In genomic region chr3:52437326-52438103, GRCh38 we compare ENCODE assay signal across 17 cellular contexts. TPM values are rescaled to one million over a fixed set of nuclear protein-coding genes. Genes with fewer than 3 reads are reported as not detected.
DNase-seq lines count a peak whose midpoint lies in the region; ATAC-seq and TF ChIP-seq lines count a peak whose summit lies in the region.
"Had no signal": no experiment of that assay in that cellular context is flagged by ENCODE, and none has a peak within 500 bp of the region (broad histone marks: within the 10 kb centered on the region; RNA-seq: fewer than 3 reads in every experiment).

No MANE protein-coding gene starts in this region.

- H2BK120ac ChIP-seq in H9 (ENCODE audit: low read depth, low read length, poor library complexity, severe bottlenecking) = no peak overlapping the region

- H3K27me3 Mint-ChIP-seq in H9 (ENCODE audit: low read depth) = peaks cover under 1% of the 10 kb centered on the region; the same call in 1 of the 2 replicates
- H3K27me3 Mint-ChIP-seq: stimulated activated naive CD8-positive, alpha-beta T cell treated with anti-CD3 and anti-CD28 coated beads, Interleukin-15, Interleukin-2, amounts not matched to agents 100 ng/mL and 50 ng/mL, for 24 hours had no signal

- H3K9me3 ChIP-seq in PC-3 (ENCODE audit: low read length) (no peaks in the 10 kb centered on the region), gastroesophageal sphincter (no peaks in the 10 kb centered on the region), osteoblast (ENCODE audit: low read depth, low read length) (no peaks in the 10 kb centered on the region), H9 (ENCODE audit: control insufficient read depth, low read depth, low read length) (no peaks in the 10 kb centered on the region)
- H3K9me3 ChIP-seq: Caco-2, MG63 had no signal

- H3K27ac ChIP-seq in PC-3 (ENCODE audit: low read length) = no peak overlapping the region
- H3K27ac ChIP-seq in gastroesophageal sphincter = peak overlapping the region in 1 of 4 donors; percentile 32
- no peak overlapping the region for H3K27ac ChIP-seq in osteoblast (ENCODE audit: low read depth, low read length)
- H3K27ac ChIP-seq in H9 (ENCODE audit: insufficient read length, low read depth, low read length) = no peak overlapping the region

- no peak overlapping the region for H2BK20ac ChIP-seq in H9 (ENCODE audit: low read depth, low read length, poor library complexity, severe bottlenecking)

- no peak overlapping the region for H3K4ac ChIP-seq in H9 (ENCODE audit: low read depth, low read length)

- no peaks in the 10 kb centered on the region for H4K20me1 ChIP-seq in PC-3 (ENCODE audit: low read length)
- no peaks in the 10 kb centered on the region for H4K20me1 ChIP-seq in osteoblast (ENCODE audit: insufficient read depth, low read length)
- no peaks in the 10 kb centered on the region for H4K20me1 ChIP-seq in H9 (ENCODE audit: control insufficient read depth, insufficient read depth, insufficient read length)

- no peaks in the 10 kb centered on the region for H3K79me1 ChIP-seq in H9 (ENCODE audit: insufficient read depth, low read depth, low read length, poor library complexity, severe bottlenecking)

- no CpG with 5 or more reads among the region's 15 CpGs for WGBS in gastroesophageal sphincter (ENCODE audit: low coverage in 1 of 2), 2 donors
- WGBS in H9 (ENCODE audit: extremely low coverage, insufficient read length, low lambda C conversion rate) = no CpG with 5 or more reads among the region's 15 CpGs

- H3K4me1 ChIP-seq in PC-3 (ENCODE audit: insufficient read depth, low read length) = peaks cover 11% of the 10 kb centered on the region
- peaks cover 0 to 10% (median 0%) of the 10 kb centered on the region in 3 donors for H3K4me1 ChIP-seq in gastroesophageal sphincter
- no peaks in the 10 kb centered on the region for H3K4me1 ChIP-seq in osteoblast (ENCODE audit: insufficient read depth, low read length)
- H3K4me1 ChIP-seq in H9 (ENCODE audit: insufficient read depth, low read length) = no peaks in the 10 kb centered on the region
- H3K4me1 ChIP-seq: Caco-2 had no signal

- no TSS peak for BruUV-seq in PC-3 (replicated peaks; lab: Mats Ljungman, UMichigan)

- no peaks in the 10 kb centered on the region for H3K36me3 Mint-ChIP-seq in H9 (ENCODE audit: insufficient read depth in 1 of 3, low read depth in 3 of 3)
- H3K36me3 Mint-ChIP-seq: naive thymus-derived CD4-positive, alpha-beta T cell had no signal

- peaks cover 14 to 22% of the 10 kb centered on the region in 2 experiments for H3K4me1 Mint-ChIP-seq in H9

- H3K27me3 ChIP-seq in PC-3 (ENCODE audit: low read length) (no peaks in the 10 kb centered on the region), gastroesophageal sphincter (no peaks in the 10 kb centered on the region), osteoblast (ENCODE audit: insufficient read depth, low read length) (peaks cover 10% of the 10 kb centered on the region), H9 (ENCODE audit: insufficient read depth, low read length) (no peaks in the 10 kb centered on the region)
- H3K27me3 ChIP-seq: MG63 had no signal

- H3K27ac Mint-ChIP-seq in H9 = no peak overlapping the region
- H3K27ac Mint-ChIP-seq: naive thymus-derived CD4-positive, alpha-beta T cell; stimulated activated naive CD8-positive, alpha-beta T cell treated with anti-CD3 and anti-CD28 coated beads, Interleukin-15, Interleukin-2, amounts not matched to agents 100 ng/mL and 50 ng/mL, for 24 hours had no signal

- H3K9ac ChIP-seq in PC-3 (ENCODE audit: low read length) (no peak overlapping the region), H9 (ENCODE audit: extremely low read depth, insufficient read length, low read length) (no peak overlapping the region)

- no peak overlapping the region for H4K91ac ChIP-seq in H9 (ENCODE audit: insufficient read length, low read depth, low read length)

- no peak overlapping the region for H3K23ac ChIP-seq in H9 (ENCODE audit: insufficient read length, low read depth, low read length)

- no peak overlapping the region for H3K14ac ChIP-seq in H9 (ENCODE audit: insufficient read depth, low read length)

- H2BK12ac ChIP-seq in H9 (ENCODE audit: insufficient read length, low read depth, low read length) = no peak overlapping the region

- no peaks in the 10 kb centered on the region for H3F3A ChIP-seq in PC-3 (ENCODE audit: low read length, unreplicated experiment)

- 0 out of 2 replicates have a peak overlapping the region, but pooled peaks have one; percentile 5 for H3K4me2 ChIP-seq in PC-3 (ENCODE audit: low read length)
- no peak overlapping the region for H3K4me2 ChIP-seq in osteoblast (ENCODE audit: insufficient read depth, low read length)
- H3K4me2 ChIP-seq in H9 (ENCODE audit: insufficient read depth, insufficient read length, low read length) = no peak overlapping the region

- TF ChIP-seq CTCF in PC-3 (conservative IDR thresholded peaks at IDR 0.05; ENCODE audit: low read depth, low read length) = no peak
- no peak for TF ChIP-seq CTCF in gastroesophageal sphincter (IDR thresholded peaks at IDR 0.05)
- no peak for TF ChIP-seq CTCF in osteoblast (IDR thresholded peaks at IDR 0.05; ENCODE audit: extremely low read depth, low read depth, low read length)
- no peak for TF ChIP-seq CTCF in H9 (conservative IDR thresholded peaks at IDR 0.05)

- ATAC-seq in PC-3 = peak; percentile 70
- ATAC-seq in gastroesophageal sphincter = peak; percentile 19
- ATAC-seq: naive thymus-derived CD4-positive, alpha-beta T cell had no signal

- no peak overlapping the region for H2AK5ac ChIP-seq in H9 (ENCODE audit: insufficient read length, low read length)

- no peak overlapping the region for H3T11ph ChIP-seq in H9 (ENCODE audit: low read length)

- POLR2A ChIA-PET in PC-3 (lab: Charles Lee; ENCODE audit: unreplicated experiment) (no interaction called here), HEK293T (lab: Yijun Ruan, JAX) (no interaction called here)

- TF ChIP-seq EP300 in gastroesophageal sphincter (IDR thresholded peaks at IDR 0.05) = no peak

- H4K5ac ChIP-seq in H9 (ENCODE audit: insufficient read length, low read depth, low read length) = no peak overlapping the region

- H2BK5ac ChIP-seq in H9 (ENCODE audit: insufficient read length, low read length) = no peak overlapping the region

- H3K4me3 ChIP-seq in PC-3 (ENCODE audit: low read length) = no peak overlapping the region
- no peak overlapping the region for H3K4me3 ChIP-seq in gastroesophageal sphincter
- no peak overlapping the region for H3K4me3 ChIP-seq in osteoblast (ENCODE audit: insufficient read depth, low read length)
- H3K4me3 ChIP-seq: lung, MG63 had no signal

- H4K8ac ChIP-seq in H9 (replicated peaks; ENCODE audit: insufficient read length, low read depth, low read length) = no peak overlapping the region

- no peak for TF ChIP-seq POLR2A in gastroesophageal sphincter (IDR thresholded peaks at IDR 0.05)

- no peaks in the 10 kb centered on the region for H3K23me2 ChIP-seq in H9 (ENCODE audit: insufficient read length, low read depth, low read length, poor library complexity, severe bottlenecking)

- peak overlapping the region; percentile 42; the same call in 1 of the 2 replicates for H2AFZ ChIP-seq in PC-3 (ENCODE audit: low read length)
- no peak overlapping the region for H2AFZ ChIP-seq in osteoblast (ENCODE audit: low read length)
- no peak overlapping the region for H2AFZ ChIP-seq in H9 (ENCODE audit: low read length)

- no peak overlapping the region for H3K56ac ChIP-seq in H9 (ENCODE audit: insufficient read length, low read depth, low read length)

- intact Hi-C loops in PC-3 (cut with micrococcal nuclease) = no loop called here

- no peaks in the 10 kb centered on the region for H3K9me2 ChIP-seq in PC-3 (replicated peaks; ENCODE audit: low read length)

- DNase-seq in 8988T = peak; percentile 22
- peak; percentile 54 for DNase-seq in PC-3
- DNase-seq in osteoblast (ENCODE audit: insufficient read length, low spot score, missing footprints) = peak; percentile 77
- no peak for DNase-seq in KG1 (lab: John Stamatoyannopoulos, UW)
- DNase-seq in H9 = no peak
- no peak for DNase-seq in activated naive CD4-positive, alpha-beta T cell treated with anti-CD3 and anti-CD28 coated beads, Interleukin-2, amount 50 U/mL, for 16 hours
- no peak for DNase-seq in HEK293T (ENCODE audit: extremely low spot score)
- DNase-seq: activated CD8-positive, alpha-beta memory T cell treated with anti-CD3 and anti-CD28 coated beads for 24 hours; Caco-2; central memory CD4-positive, alpha-beta T cell; MG63; naive thymus-derived CD4-positive, alpha-beta T cell; NCI-H446; stimulated activated CD4-positive, alpha-beta T cell treated with anti-CD3 and anti-CD28 coated beads, Interleukin-15, amount 100 ng/mL, for 24 hours had no signal

- no peak overlapping the region for H3K4me3 Mint-ChIP-seq in H9
- H3K4me3 Mint-ChIP-seq: naive thymus-derived CD4-positive, alpha-beta T cell; stimulated activated naive CD8-positive, alpha-beta T cell treated with anti-CD3 and anti-CD28 coated beads, Interleukin-15, Interleukin-2, amounts not matched to agents 100 ng/mL and 50 ng/mL, for 24 hours had no signal

- CTCF ChIA-PET in PC-3 (lab: Charles Lee) = no interaction called here
- CTCF ChIA-PET in HEK293T (lab: Yijun Ruan, JAX) = no interaction called here

- no peak overlapping the region for H2BK15ac ChIP-seq in H9 (ENCODE audit: low read depth, low read length)

- H3K36me3 ChIP-seq in PC-3 (ENCODE audit: low read depth, low read length) (no peaks in the 10 kb centered on the region), gastroesophageal sphincter (no peaks in the 10 kb centered on the region), osteoblast (ENCODE audit: insufficient read depth, low read length) (no peaks in the 10 kb centered on the region)
- H3K36me3 ChIP-seq: MG63 had no signal

- no peaks in the 10 kb centered on the region for H3K9me3 Mint-ChIP-seq in H9
- H3K9me3 Mint-ChIP-seq: naive thymus-derived CD4-positive, alpha-beta T cell; stimulated activated naive CD8-positive, alpha-beta T cell treated with anti-CD3 and anti-CD28 coated beads, Interleukin-15, Interleukin-2, amounts not matched to agents 100 ng/mL and 50 ng/mL, for 24 hours had no signal

- H3K79me2 ChIP-seq in PC-3 (ENCODE audit: low read length) (no peaks in the 10 kb centered on the region), osteoblast (ENCODE audit: insufficient read depth, low read length) (no peaks in the 10 kb centered on the region), H9 (ENCODE audit: insufficient read depth, low read length) (no peaks in the 10 kb centered on the region)

- H3K18ac ChIP-seq in H9 (ENCODE audit: insufficient read length, low read depth, low read length) = no peak overlapping the region

RNA-seq across cellular contexts. Expression of gene SEMA3G, which starts 7.4 kb away (rescaled TPM):
- total RNA-seq in PC-3 (2014; rRNA removed) (0.77 and 1.6 TPM in 2 replicates), gastroesophageal sphincter (10 to 100 TPM in 2 of 4 donors, 1 to 10 TPM in 2; 6.7 to 33.9 (median 20.3) TPM), osteoblast (under 0.01 TPM in 1 of 2 replicates, not detected in the other), H9 (2021) (1.7 and 2.4 TPM in 2 replicates)

RNA-seq across cellular contexts. Expression of gene TNNC1, which starts 16.3 kb away (rescaled TPM):
- total RNA-seq in PC-3 (2014; rRNA removed) (1.9 and 4.9 TPM in 2 replicates), gastroesophageal sphincter (1 to 10 TPM in 3 of 4 donors, not detected in 1; 1.9 to 4.6 (median 2.4) TPM), osteoblast (0.29 and 0.36 TPM in 2 replicates), H9 (2021) (5.6 and 7.7 TPM in 2 replicates)

RNA-seq across cellular contexts. Expression of gene NISCH, which starts 17.9 kb away (rescaled TPM):
- 60.4 and 65.3 TPM in 2 replicates for total RNA-seq in PC-3 (2014; rRNA removed)
- 10 to 100 TPM; 56.7 to 95.9 (median 78.9) TPM for total RNA-seq in gastroesophageal sphincter
- 72.2 and 83.2 TPM in 2 replicates for total RNA-seq in osteoblast
- 99.0 and 104 TPM in 2 replicates for total RNA-seq in H9 (2021)

RNA-seq across cellular contexts. Expression of gene PHF7, which starts 27.1 kb away (rescaled TPM):
- total RNA-seq in PC-3 (2014; rRNA removed) = 7.3 and 8.5 TPM in 2 replicates
- 10 to 100 TPM in 2 of 4 donors, 1 to 10 TPM in 2; 7.1 to 16.8 (median 10.7) TPM for total RNA-seq in gastroesophageal sphincter
- 8.8 and 10.9 TPM in 2 replicates for total RNA-seq in osteoblast
- total RNA-seq in H9 (2021) = 9.4 and 9.9 TPM in 2 replicates

RNA-seq across cellular contexts. Expression of gene BAP1, which starts 27.7 kb away (rescaled TPM):
- total RNA-seq in PC-3 (2014; rRNA removed) (103 and 108 TPM in 2 replicates), gastroesophageal sphincter (10 to 100 TPM; 72.4 to 81.0 (median 75.9) TPM), osteoblast (65.4 and 72.4 TPM in 2 replicates), H9 (2021) (79.6 and 84.1 TPM in 2 replicates)

Comparison
In these comparisons a context has a peak if more than half of its experiments do, and no peak if none do; other contexts are left out.
1. DNase-seq: peak in 8988T (single experiment), PC-3 (single experiment) and osteoblast (single experiment); none in KG1 (single experiment), H9 (single experiment), activated naive CD4-positive, alpha-beta T cell treated with anti-CD3 and anti-CD28 coated beads, Interleukin-2, amount 50 U/mL, for 16 hours (single experiment) and HEK293T (single experiment).